1 cellular context compared by ENCODE assay signal in the genomic region with DNA sequence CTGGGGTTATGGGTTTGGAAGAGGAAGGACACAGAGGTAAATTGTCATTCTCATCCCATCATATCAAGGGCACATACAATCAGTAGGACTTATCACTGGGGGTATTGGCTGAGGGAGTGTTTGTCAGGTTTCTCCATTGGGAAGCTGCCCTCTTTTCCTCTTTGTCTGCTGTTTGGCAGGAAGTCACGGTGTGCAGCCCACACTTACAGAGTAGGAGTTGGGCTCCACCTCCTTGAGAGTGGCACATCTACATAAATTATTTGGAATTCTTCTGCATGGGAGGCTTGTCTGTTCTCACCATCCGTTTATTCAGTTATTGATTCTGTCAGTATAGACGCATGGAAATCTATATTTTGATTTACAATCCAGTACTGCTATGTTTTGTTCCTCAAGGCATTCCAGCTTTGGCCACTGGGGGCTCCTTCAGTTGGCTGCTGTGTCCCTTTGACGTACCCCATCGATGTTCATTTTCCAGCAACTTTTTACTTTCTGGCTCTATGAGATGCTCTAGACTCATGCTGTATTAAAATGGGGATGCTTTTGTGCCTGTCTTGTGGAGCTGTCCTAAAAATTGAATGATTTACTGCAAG.
TF ChIP-seq lines count a peak whose summit lies in the region.

No MANE protein-coding gene starts in this region.

TF ChIP-seq in HCT116, 20 proteins besides CTCF, POLR2A, EP300 and RAD21 (continued from another document):
- TF ChIP-seq ZBTB33 (IDR thresholded peaks at IDR 0.05; ENCODE audit: extremely low read depth, insufficient replicate concordance, low read length) (no peak), POLR2AphosphoS5 (IDR thresholded peaks at IDR 0.05; ENCODE audit: low read depth, low read length) (no peak), SP1 (IDR thresholded peaks at IDR 0.05; ENCODE audit: low read depth) (no peak)
